Comparison of ENCODE assay signal across 8 cellular contexts in the genomic region with DNA sequence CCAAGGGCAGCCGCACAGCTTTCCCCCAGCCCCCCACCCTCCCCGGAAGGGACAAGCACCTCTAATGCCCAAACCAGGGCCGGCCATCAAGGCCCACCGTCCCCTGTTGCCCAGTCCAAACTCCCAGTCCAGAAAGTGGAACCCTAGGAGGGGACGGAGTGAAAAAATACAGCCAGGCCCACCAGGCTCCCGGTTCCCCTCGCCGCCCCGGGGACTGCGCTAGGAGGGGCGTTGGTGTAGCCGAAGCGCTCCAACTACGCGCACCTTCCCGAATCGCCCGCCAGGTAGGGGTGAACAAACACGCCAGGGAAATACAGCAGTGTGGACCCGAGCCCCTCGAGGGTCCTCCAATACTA. TPM values are rescaled to one million over a fixed set of nuclear protein-coding genes. Genes with fewer than 3 reads are reported as not detected.
DNase-seq lines count a peak whose midpoint lies in the region; ATAC-seq and TF ChIP-seq lines count a peak whose summit lies in the region.

No MANE protein-coding gene starts in this region.

- H3K27ac ChIP-seq in BLaER1 (peak overlapping the region; percentile 91), Karpas-422 (ENCODE audit: low read length) (peak overlapping the region; percentile 84), dorsolateral prefrontal cortex (peak overlapping the region in 41 of 59 donors; percentile 0 to 86 (median 42)), neural cell (ENCODE audit: low read length) (no peak overlapping the region)

- H3K9ac ChIP-seq in BLaER1 (peak overlapping the region; percentile 93), Karpas-422 (ENCODE audit: low read length) (peak overlapping the region; percentile 97), neural cell (ENCODE audit: low read length) (peak overlapping the region; percentile 50)

- H3K4me3 ChIP-seq in BLaER1, result peak overlapping the region; percentile 96
- peak overlapping the region; percentile 93 for H3K4me3 ChIP-seq in Karpas-422 (ENCODE audit: low read length)
- H3K4me3 ChIP-seq in dorsolateral prefrontal cortex, result peak overlapping the region; percentile 12 to 87 (median 63)
- peak overlapping the region; percentile 66 for H3K4me3 ChIP-seq in neural cell (ENCODE audit: low read length)

- H3K4me2 ChIP-seq in BLaER1 (peak overlapping the region; percentile 99), Karpas-422 (ENCODE audit: low read depth, low read length, poor library complexity, severe bottlenecking) (peak overlapping the region; percentile 90), neural cell (ENCODE audit: low read length) (peak overlapping the region; percentile 30)

- H4K20me1 ChIP-seq in BLaER1 (peaks cover 49% of the 10 kb centered on the region), Karpas-422 (ENCODE audit: insufficient read depth, low read depth, low read length) (peaks cover 39% of the 10 kb centered on the region; the same call in 1 of the 2 replicates), neural cell (ENCODE audit: insufficient read depth) (no peaks in the 10 kb centered on the region)

- H3F3A ChIP-seq in neural cell (ENCODE audit: insufficient read depth, low read length, poor library complexity, severe bottlenecking), result no peaks in the 10 kb centered on the region

- no peak for ATAC-seq in GM19467 (IDR thresholded peaks at IDR 0.05; ENCODE audit: unreplicated experiment)
- no peak for ATAC-seq in HG03280 (IDR thresholded peaks at IDR 0.05; ENCODE audit: unreplicated experiment)

- intact Hi-C loops in dorsolateral prefrontal cortex (cut with DNase I), result no loop called here

- H3K9me3 ChIP-seq in BLaER1 (no peaks in the 10 kb centered on the region), Karpas-422 (ENCODE audit: low read length) (no peaks in the 10 kb centered on the region), neural cell (ENCODE audit: low read length) (no peaks in the 10 kb centered on the region)

- H2AFZ ChIP-seq in Karpas-422 (ENCODE audit: low read length) (no peak overlapping the region), neural cell (ENCODE audit: low read depth, low read length) (no peak overlapping the region)

- H3K36me3 ChIP-seq in BLaER1 (no peaks in the 10 kb centered on the region), Karpas-422 (ENCODE audit: insufficient read depth, low read length) (no peaks in the 10 kb centered on the region), neural cell (ENCODE audit: insufficient read depth, low read length) (no peaks in the 10 kb centered on the region)

- TF ChIP-seq EP300 in neural cell (conservative IDR thresholded peaks at IDR 0.05; ENCODE audit: poor library complexity, severe bottlenecking), result no peak

- H3K79me2 ChIP-seq in Karpas-422 (ENCODE audit: low read length) (peaks cover 64% of the 10 kb centered on the region), neural cell (replicated peaks; ENCODE audit: insufficient read depth, low read length) (no peaks in the 10 kb centered on the region)

- H3K4me1 ChIP-seq in BLaER1 (peaks cover 54% of the 10 kb centered on the region), Karpas-422 (ENCODE audit: low read length) (peaks cover 51% of the 10 kb centered on the region)

- no peak for TF ChIP-seq RAD21 in neural cell (conservative IDR thresholded peaks at IDR 0.05)

- DNase-seq in Karpas-422 (no peak), dorsolateral prefrontal cortex (no peak), NOMO-1 treated with dmso at 0.1 percent for 144 hours (lab: John Stamatoyannopoulos, UW; ENCODE audit: unreplicated experiment) (no peak), mucosa of gallbladder (ENCODE audit: low spot score) (no peak)

- H3K27me3 ChIP-seq in BLaER1, result no peaks in the 10 kb centered on the region
- no peaks in the 10 kb centered on the region for H3K27me3 ChIP-seq in Karpas-422 (ENCODE audit: low read length)
- H3K27me3 ChIP-seq in dorsolateral prefrontal cortex, result no peaks in the 10 kb centered on the region
- peaks cover 26% of the 10 kb centered on the region for H3K27me3 ChIP-seq in neural cell (ENCODE audit: insufficient read depth, low read depth, low read length)

- TF ChIP-seq CTCF in dorsolateral prefrontal cortex (IDR thresholded peaks at IDR 0.05 in 54 of 56, conservative IDR thresholded peaks at IDR 0.05 in 2 of 56; ENCODE audit: low read depth in 1 of 56, partially characterized antibody in 56 of 56) (no peak), neural cell (IDR thresholded peaks at IDR 0.05; ENCODE audit: poor library complexity, severe bottlenecking) (no peak)

- H3K9me2 ChIP-seq in Karpas-422 (replicated peaks; ENCODE audit: insufficient read depth, low read length), result no peaks in the 10 kb centered on the region
- H3K9me2 ChIP-seq in neural cell (ENCODE audit: insufficient read depth, low read length), result no peaks in the 10 kb centered on the region

TF ChIP-seq in neural cell, 6 proteins besides CTCF, POLR2A, EP300 and RAD21:
- TF ChIP-seq MXI1 (conservative IDR thresholded peaks at IDR 0.05; ENCODE audit: poor library complexity, severe bottlenecking) (no peak), TAF1 (IDR thresholded peaks at IDR 0.05; ENCODE audit: low read depth) (no peak), SMC3 (conservative IDR thresholded peaks at IDR 0.05; ENCODE audit: poor library complexity) (no peak), POLR2AphosphoS5 (IDR thresholded peaks at IDR 0.05) (no peak), EZH2 (IDR thresholded peaks at IDR 0.05; ENCODE audit: borderline replicate concordance, insufficient read depth, low read length, poor library complexity, severe bottlenecking) (no peak)
- TF ChIP-seq, protein P1, sequence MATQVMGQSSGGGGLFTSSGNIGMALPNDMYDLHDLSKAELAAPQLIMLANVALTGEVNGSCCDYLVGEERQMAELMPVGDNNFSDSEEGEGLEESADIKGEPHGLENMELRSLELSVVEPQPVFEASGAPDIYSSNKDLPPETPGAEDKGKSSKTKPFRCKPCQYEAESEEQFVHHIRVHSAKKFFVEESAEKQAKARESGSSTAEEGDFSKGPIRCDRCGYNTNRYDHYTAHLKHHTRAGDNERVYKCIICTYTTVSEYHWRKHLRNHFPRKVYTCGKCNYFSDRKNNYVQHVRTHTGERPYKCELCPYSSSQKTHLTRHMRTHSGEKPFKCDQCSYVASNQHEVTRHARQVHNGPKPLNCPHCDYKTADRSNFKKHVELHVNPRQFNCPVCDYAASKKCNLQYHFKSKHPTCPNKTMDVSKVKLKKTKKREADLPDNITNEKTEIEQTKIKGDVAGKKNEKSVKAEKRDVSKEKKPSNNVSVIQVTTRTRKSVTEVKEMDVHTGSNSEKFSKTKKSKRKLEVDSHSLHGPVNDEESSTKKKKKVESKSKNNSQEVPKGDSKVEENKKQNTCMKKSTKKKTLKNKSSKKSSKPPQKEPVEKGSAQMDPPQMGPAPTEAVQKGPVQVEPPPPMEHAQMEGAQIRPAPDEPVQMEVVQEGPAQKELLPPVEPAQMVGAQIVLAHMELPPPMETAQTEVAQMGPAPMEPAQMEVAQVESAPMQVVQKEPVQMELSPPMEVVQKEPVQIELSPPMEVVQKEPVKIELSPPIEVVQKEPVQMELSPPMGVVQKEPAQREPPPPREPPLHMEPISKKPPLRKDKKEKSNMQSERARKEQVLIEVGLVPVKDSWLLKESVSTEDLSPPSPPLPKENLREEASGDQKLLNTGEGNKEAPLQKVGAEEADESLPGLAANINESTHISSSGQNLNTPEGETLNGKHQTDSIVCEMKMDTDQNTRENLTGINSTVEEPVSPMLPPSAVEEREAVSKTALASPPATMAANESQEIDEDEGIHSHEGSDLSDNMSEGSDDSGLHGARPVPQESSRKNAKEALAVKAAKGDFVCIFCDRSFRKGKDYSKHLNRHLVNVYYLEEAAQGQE (IDR thresholded peaks at IDR 0.05; ENCODE audit: borderline replicate concordance), result no peak

RNA-seq across cellular contexts. Expression of a gene that starts 1.3 kb away (rescaled TPM):
- total RNA-seq in Karpas-422 (2014; rRNA removed; shearing (Covaris generic); ENCODE audit: low replicate concordance), result 12.8 and 13.2 TPM in 2 replicates
- total RNA-seq in dorsolateral prefrontal cortex (10 to 100 TPM; 18.4 to 58.7 (median 34.5) TPM), mucosa of gallbladder (23.2 TPM)
- 2.2 and 3.5 TPM in 2 replicates for polyA plus RNA-seq in neural cell
- polyA minus RNA-seq in neural cell, result 1.3 and 5.6 TPM in 2 replicates

RNA-seq across cellular contexts. Expression of a gene that starts 13.8 kb away (rescaled TPM):
- 15.7 and 16.3 TPM in 2 replicates for total RNA-seq in Karpas-422 (2014; rRNA removed; shearing (Covaris generic); ENCODE audit: low replicate concordance)
- total RNA-seq in dorsolateral prefrontal cortex, result 10 to 100 TPM; 33.1 to 84.1 (median 54.4) TPM
- 9.2 and 18.5 TPM in 2 replicates for polyA plus RNA-seq in neural cell
- polyA minus RNA-seq in neural cell, result 14.6 and 20.7 TPM in 2 replicates
- total RNA-seq in mucosa of gallbladder, result 39.2 TPM

RNA-seq across cellular contexts. Expression of a gene that starts 23.2 kb away (rescaled TPM):
- total RNA-seq in Karpas-422 (2014; rRNA removed; shearing (Covaris generic); ENCODE audit: low replicate concordance), result 52.5 and 110 TPM in 2 replicates
- total RNA-seq in dorsolateral prefrontal cortex (100 to 1,000 TPM in 118 of 120 experiments, 10 to 100 TPM in 2; 93.9 to 197 (median 126) TPM), mucosa of gallbladder (85.2 TPM)
- 116 and 140 TPM in 2 replicates for polyA plus RNA-seq in neural cell
- 49.9 and 68.2 TPM in 2 replicates for polyA minus RNA-seq in neural cell

RNA-seq across cellular contexts. Expression of a gene that starts 43.2 kb away (rescaled TPM):
- 1.2 and 5.2 TPM in 2 replicates for total RNA-seq in Karpas-422 (2014; rRNA removed; shearing (Covaris generic); ENCODE audit: low replicate concordance)
- total RNA-seq in dorsolateral prefrontal cortex, result 10 to 100 TPM in 3 of 120 experiments, 1 to 10 TPM in 117; 2.5 to 11.7 (median 5.9) TPM
- polyA plus RNA-seq in neural cell, result 1.6 TPM in 2 replicates
- polyA minus RNA-seq in neural cell, result 2.4 and 2.7 TPM in 2 replicates
- 10.6 TPM for total RNA-seq in mucosa of gallbladder

RNA-seq across cellular contexts. Expression of a gene that starts 43.2 kb away (rescaled TPM):
- total RNA-seq in Karpas-422 (2014; rRNA removed; shearing (Covaris generic); ENCODE audit: low replicate concordance), result 18.4 and 23.8 TPM in 2 replicates
- total RNA-seq in dorsolateral prefrontal cortex (10 to 100 TPM; 39.8 to 90.1 (median 58.7) TPM), mucosa of gallbladder (89.3 TPM)
- 12.7 and 13.3 TPM in 2 replicates for polyA plus RNA-seq in neural cell
- polyA minus RNA-seq in neural cell, result 15.4 and 23.6 TPM in 2 replicates

Comparison
In these comparisons a context has a peak if more than half of its experiments do, and no peak if none do; other contexts are left out.
1. H3K4me2 ChIP-seq: peak in every context shown above with its lines; median percentile 99 in BLaER1; 90 in Karpas-422; 30 in neural cell.